In genomic region chr6:153038378-153038777, GRCh38 we compare ENCODE assay signal across 22 cellular contexts. TPM values are rescaled to one million over a fixed set of nuclear protein-coding genes. Genes with fewer than 3 reads are reported as not detected.
A peak's percentile ranks its signal among the peaks of the same experiment; 100 is the strongest.
DNase-seq lines count a peak whose midpoint lies in the region; ATAC-seq, FAIRE-seq and TF ChIP-seq lines count a peak whose summit lies in the region.
"Had no signal": no experiment of that assay in that cellular context is flagged by ENCODE, and none has a peak within 500 bp of the region (broad histone marks: within the 10 kb centered on the region; RNA-seq: fewer than 3 reads in every experiment).

No MANE protein-coding gene starts in this region.

- no peaks in the 10 kb centered on the region for H4K20me1 ChIP-seq in astrocyte (ENCODE audit: insufficient read depth, low read length)

- CTCF ChIA-PET in activated CD4-positive, alpha-beta memory T cell treated with anti-CD3 and anti-CD28 coated beads for 36 hours (lab: Charles Lee): no interaction called here

- H3K9ac ChIP-seq in astrocyte (ENCODE audit: low read length): no peak overlapping the region

- peaks cover 11% of the 10 kb centered on the region for H3K4me1 Mint-ChIP-seq in HFFc6 (ENCODE audit: low read depth)
- no peaks in the 10 kb centered on the region for H3K4me1 Mint-ChIP-seq in astrocyte (ENCODE audit: low read depth, unreplicated experiment)
- no peaks in the 10 kb centered on the region for H3K4me1 Mint-ChIP-seq in activated CD4-positive, alpha-beta memory T cell treated with anti-CD3 and anti-CD28 coated beads for 36 hours (ENCODE audit: low read depth)
- H3K4me1 Mint-ChIP-seq: CD8-positive, alpha-beta memory T cell; naive thymus-derived CD8-positive, alpha-beta T cell had no signal

- no peak overlapping the region for H3K27ac Mint-ChIP-seq in HFFc6
- no peak overlapping the region for H3K27ac Mint-ChIP-seq in astrocyte (ENCODE audit: unreplicated experiment)
- H3K27ac Mint-ChIP-seq in activated CD4-positive, alpha-beta memory T cell treated with anti-CD3 and anti-CD28 coated beads for 36 hours: no peak overlapping the region
- H3K27ac Mint-ChIP-seq: activated naive CD4-positive, alpha-beta T cell treated with anti-CD3 and anti-CD28 coated beads, Interleukin-2, amount 50 U/mL, for 72 hours; CD8-positive, alpha-beta memory T cell; naive thymus-derived CD8-positive, alpha-beta T cell; T-helper 1 cell treated with Interleukin-12 subunit alpha and Interleukin-12 subunit beta and Interleukin-4 antibody, amounts not matched to agents 30 μg/mL and 1 μg/mL, for 36 hours had no signal

- H3K36me3 ChIP-seq in astrocyte (ENCODE audit: insufficient read depth, low read length) (no peaks in the 10 kb centered on the region), thoracic aorta (no peaks in the 10 kb centered on the region), tibial nerve (no peaks in the 10 kb centered on the region)
- H3K36me3 ChIP-seq: Peyer's patch, prostate gland had no signal

- H3K4me3 Mint-ChIP-seq in HFFc6: no peak overlapping the region
- H3K4me3 Mint-ChIP-seq in astrocyte (ENCODE audit: unreplicated experiment): no peak overlapping the region
- no peak overlapping the region for H3K4me3 Mint-ChIP-seq in activated CD4-positive, alpha-beta memory T cell treated with anti-CD3 and anti-CD28 coated beads for 36 hours
- H3K4me3 Mint-ChIP-seq: CD8-positive, alpha-beta memory T cell; naive thymus-derived CD8-positive, alpha-beta T cell; T-helper 1 cell treated with Interleukin-12 subunit alpha and Interleukin-12 subunit beta and Interleukin-4 antibody, amounts not matched to agents 30 μg/mL and 1 μg/mL, for 36 hours had no signal

- H3K9me3 ChIP-seq in astrocyte (ENCODE audit: insufficient read depth, low read depth, low read length) (no peaks in the 10 kb centered on the region), thoracic aorta (no peaks in the 10 kb centered on the region), tibial nerve (no peaks in the 10 kb centered on the region)
- H3K9me3 ChIP-seq: Peyer's patch, prostate gland had no signal

- 64 to 75% methylated on average over 2 of the region's 2 CpGs for WGBS in tibial nerve, 2 donors

- no peak for FAIRE-seq in astrocyte (lab: Jason Lieb, UNC)
- FAIRE-seq: endothelial cell of umbilical vein, GM12891 had no signal

- no peak overlapping the region for H2AFZ ChIP-seq in astrocyte (ENCODE audit: low read depth, low read length)

- peak; percentile 58 for ATAC-seq in foreskin keratinocyte
- ATAC-seq in thoracic aorta (ENCODE audit: insufficient number of reproducible peaks, low FRiP score, low read depth): peak; percentile 29
- ATAC-seq in HG02623 (IDR thresholded peaks at IDR 0.05; ENCODE audit: unreplicated experiment): no peak
- no peak for ATAC-seq in GM18858 (IDR thresholded peaks at IDR 0.05; ENCODE audit: unreplicated experiment)
- ATAC-seq: activated naive CD4-positive, alpha-beta T cell treated with anti-CD3 and anti-CD28 coated beads, Interleukin-2, amount 50 U/mL, for 72 hours; naive thymus-derived CD8-positive, alpha-beta T cell had no signal

- H3K9me3 Mint-ChIP-seq in HFFc6 (no peaks in the 10 kb centered on the region), astrocyte (ENCODE audit: unreplicated experiment) (no peaks in the 10 kb centered on the region)
- H3K9me3 Mint-ChIP-seq in activated CD4-positive, alpha-beta memory T cell treated with anti-CD3 and anti-CD28 coated beads for 36 hours: no peaks in the 10 kb centered on the region
- H3K9me3 Mint-ChIP-seq: activated naive CD4-positive, alpha-beta T cell treated with anti-CD3 and anti-CD28 coated beads, Interleukin-2, amount 50 U/mL, for 72 hours; CD8-positive, alpha-beta memory T cell; naive thymus-derived CD8-positive, alpha-beta T cell; T-helper 1 cell treated with Interleukin-12 subunit alpha and Interleukin-12 subunit beta and Interleukin-4 antibody, amounts not matched to agents 30 μg/mL and 1 μg/mL, for 36 hours had no signal

- H3K36me3 Mint-ChIP-seq in HFFc6 (ENCODE audit: low read depth): no peaks in the 10 kb centered on the region
- peaks cover 5% of the 10 kb centered on the region for H3K36me3 Mint-ChIP-seq in astrocyte (ENCODE audit: low read depth, unreplicated experiment)
- no peaks in the 10 kb centered on the region for H3K36me3 Mint-ChIP-seq in activated CD4-positive, alpha-beta memory T cell treated with anti-CD3 and anti-CD28 coated beads for 36 hours
- H3K36me3 Mint-ChIP-seq: activated naive CD4-positive, alpha-beta T cell treated with anti-CD3 and anti-CD28 coated beads, Interleukin-2, amount 50 U/mL, for 72 hours; CD8-positive, alpha-beta memory T cell; naive thymus-derived CD8-positive, alpha-beta T cell had no signal

- no peak overlapping the region for H3K4me3 ChIP-seq in astrocyte (ENCODE audit: insufficient read depth, low read depth, low read length)
- peak overlapping the region; percentile 22 for H3K4me3 ChIP-seq in thoracic aorta
- no peak overlapping the region for H3K4me3 ChIP-seq in tibial nerve
- H3K4me3 ChIP-seq: Peyer's patch, prostate gland had no signal

- no peak overlapping the region for H3K4me2 ChIP-seq in astrocyte (ENCODE audit: low read length)

- H3K27ac ChIP-seq in astrocyte (ENCODE audit: low read depth, low read length) (no peak overlapping the region), foreskin keratinocyte (no peak overlapping the region), thoracic aorta (peak overlapping the region; percentile 69 to 73), tibial nerve (no peak overlapping the region)
- H3K27ac ChIP-seq: Peyer's patch, prostate gland had no signal

- no peaks in the 10 kb centered on the region for H3K79me2 ChIP-seq in astrocyte (ENCODE audit: insufficient read depth, low read length)

- H3K27me3 ChIP-seq in astrocyte (ENCODE audit: insufficient read depth, low read length) (no peaks in the 10 kb centered on the region), foreskin keratinocyte (no peaks in the 10 kb centered on the region), thoracic aorta (replicated peaks; ENCODE audit: insufficient read depth) (no peaks in the 10 kb centered on the region), tibial nerve (no peaks in the 10 kb centered on the region)
- H3K27me3 ChIP-seq: Peyer's patch had no signal

- intact Hi-C loops in activated CD4-positive, alpha-beta memory T cell treated with anti-CD3 and anti-CD28 coated beads for 36 hours (cut with micrococcal nuclease): loop anchor here (10.0 kb wide), 2 partner anchors 476 to 906 kb away; no protein-coding TSS in a partner anchor

- H3K27me3 Mint-ChIP-seq in HFFc6 (ENCODE audit: insufficient read depth) (no peaks in the 10 kb centered on the region; the same call in 1 of the 2 replicates), astrocyte (ENCODE audit: low read depth, unreplicated experiment) (no peaks in the 10 kb centered on the region)
- no peaks in the 10 kb centered on the region for H3K27me3 Mint-ChIP-seq in activated CD4-positive, alpha-beta memory T cell treated with anti-CD3 and anti-CD28 coated beads for 36 hours

- TF ChIP-seq POLR2A in tibial nerve (IDR thresholded peaks at IDR 0.05): no peak

- H3K4me1 ChIP-seq in astrocyte (ENCODE audit: insufficient read depth, low read length) (no peaks in the 10 kb centered on the region), foreskin keratinocyte (no peaks in the 10 kb centered on the region), thoracic aorta (ENCODE audit: control insufficient read depth in 1 of 2, low read depth in 2 of 2) (peaks cover 0 to 31% of the 10 kb centered on the region in 2 donors), tibial nerve (no peaks in the 10 kb centered on the region)
- H3K4me1 ChIP-seq: Peyer's patch, prostate gland had no signal

- TF ChIP-seq CTCF in HFFc6 (IDR thresholded peaks at IDR 0.05) (no peak), astrocyte (IDR thresholded peaks at IDR 0.05; ENCODE audit: insufficient read depth, low read depth, low read length) (no peak), foreskin keratinocyte (conservative IDR thresholded peaks at IDR 0.05) (no peak), thoracic aorta (IDR thresholded peaks at IDR 0.05) (no peak), tibial nerve (IDR thresholded peaks at IDR 0.05) (no peak)

- TF ChIP-seq EP300 in tibial nerve (IDR thresholded peaks at IDR 0.05): no peak

- DNase-seq in HFFc6 (peak; percentile 46), astrocyte (ENCODE audit: low read depth) (peak; percentile 40), foreskin keratinocyte (peak in 1 of 2 donors; percentile 33), thoracic aorta (ENCODE audit: low spot score) (no peak), tibial nerve (ENCODE audit: low spot score in 2 of 2) (no peak)
- no peak for DNase-seq in activated CD4-positive, alpha-beta memory T cell treated with anti-CD3 and anti-CD28 coated beads for 36 hours
- DNase-seq: activated T-cell treated with anti-CD3 and anti-CD28 coated beads for 4 hours; CD8-positive, alpha-beta memory T cell; cerebellar nuclear complex; hippocampal formation; naive thymus-derived CD8-positive, alpha-beta T cell; NCI-H2081 treated with DMSO at 0.1 percent for 48 hours; NCI-H526 treated with DMSO at 0.1 percent for 48 hours; Peyer's patch; substantia nigra had no signal

- POLR2A ChIA-PET in activated CD4-positive, alpha-beta memory T cell treated with anti-CD3 and anti-CD28 coated beads for 36 hours (lab: Charles Lee): no interaction called here

RNA-seq across cellular contexts. Expression of gene MTRF1L, which starts 35.9 kb away (rescaled TPM):
- 10 to 100 TPM; 25.1 to 33.4 (median 28.0) TPM for total RNA-seq in HFFc6 (2021; fragmentation: NEBNext Ultra II Directional; extraction: Animal tissue kit (Norgen Biotek cat#: 25700))
- total RNA-seq in astrocyte (30.8 and 33.2 TPM in 2 replicates), foreskin keratinocyte (15.0 and 18.8 TPM in 2 replicates), thoracic aorta (10 to 100 TPM; 17.9 to 22.6 TPM), tibial nerve (10 to 100 TPM; 10.6 to 22.3 (median 12.4) TPM)
- 9.8 and 10.5 TPM in 2 replicates for polyA plus RNA-seq in foreskin keratinocyte
- total RNA-seq in activated CD4-positive, alpha-beta memory T cell treated with anti-CD3 and anti-CD28 coated beads for 36 hours: 10 to 100 TPM; 16.9 to 20.1 TPM

RNA-seq across cellular contexts. Expression of gene FBXO5, which starts 55.5 kb away (rescaled TPM):
- 10 to 100 TPM; 12.7 to 26.9 (median 23.7) TPM for total RNA-seq in HFFc6 (2021; fragmentation: NEBNext Ultra II Directional; extraction: Animal tissue kit (Norgen Biotek cat#: 25700))
- total RNA-seq in astrocyte (6.1 and 7.5 TPM in 2 replicates), foreskin keratinocyte (23.6 and 24.9 TPM in 2 replicates), thoracic aorta (10 to 100 TPM in 1 of 2 donors, 1 to 10 TPM in 1; 6.2 to 10.7 TPM), tibial nerve (1 to 10 TPM in 3 of 4 donors, under 1 TPM in 1; 0.66 to 3.9 (median 1.8) TPM)
- 9.7 and 12.2 TPM in 2 replicates for polyA plus RNA-seq in foreskin keratinocyte
- 10 to 100 TPM; 41.8 to 42.7 TPM for total RNA-seq in activated CD4-positive, alpha-beta memory T cell treated with anti-CD3 and anti-CD28 coated beads for 36 hours

Comparison
In these comparisons a context has a peak if more than half of its experiments do, and no peak if none do; other contexts are left out.
1. DNase-seq: peak in HFFc6 (single experiment) and astrocyte (single experiment); none in thoracic aorta (single experiment), tibial nerve (0 of 2) and activated CD4-positive, alpha-beta memory T cell treated with anti-CD3 and anti-CD28 coated beads for 36 hours (single experiment).
2. H3K27ac ChIP-seq: peak in thoracic aorta (2 of 2); none in astrocyte (single experiment), foreskin keratinocyte (single experiment) and tibial nerve (0 of 4).
3. ATAC-seq: peak in foreskin keratinocyte (single experiment) and thoracic aorta (single experiment); none in HG02623 (single experiment) and GM18858 (single experiment).